24 cellular contexts compared by ENCODE assay signal in the genomic region with DNA sequence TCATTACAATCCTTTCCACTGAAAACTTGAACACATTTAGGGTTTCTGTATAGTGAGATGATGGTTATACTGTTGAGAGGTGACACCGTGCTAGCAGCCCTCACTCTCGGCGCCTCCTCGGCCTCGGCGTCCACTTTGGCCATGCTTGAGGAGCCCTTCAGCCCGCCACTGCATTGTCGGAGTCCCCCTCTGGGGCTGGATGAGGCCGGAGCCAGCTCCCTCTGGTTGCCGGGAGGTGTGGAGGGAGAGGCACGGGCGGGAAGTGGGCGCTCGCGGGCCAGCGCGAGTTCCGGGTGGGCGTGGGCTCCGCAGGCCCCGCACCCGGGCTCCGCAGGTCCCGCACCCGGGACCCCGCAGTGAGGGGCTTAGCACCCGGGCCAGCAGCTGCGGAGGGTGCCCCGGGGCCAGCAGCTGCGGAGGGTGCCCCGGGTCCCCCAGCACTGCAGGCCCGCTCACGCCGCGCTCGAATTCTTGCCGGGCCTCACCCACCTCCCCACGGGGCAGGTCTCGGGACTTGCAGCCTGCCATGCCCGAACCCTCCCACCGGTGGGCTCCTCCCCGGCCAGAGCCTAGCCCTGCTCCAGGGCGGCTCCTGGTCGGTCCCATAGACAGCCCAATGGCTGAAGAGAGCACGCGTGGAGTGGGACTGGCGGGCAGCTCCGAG.
DNase-seq lines count a peak whose midpoint lies in the region; ATAC-seq, FAIRE-seq and TF ChIP-seq lines count a peak whose summit lies in the region.
"Had no signal": no experiment of that assay in that cellular context is flagged by ENCODE, and none has a peak within 500 bp of the region (broad histone marks: within the 10 kb centered on the region; RNA-seq: fewer than 3 reads in every experiment).

No MANE protein-coding gene starts in this region.

- H3K18ac ChIP-seq in H9 (ENCODE audit: insufficient read length, low read depth, low read length), result no peak overlapping the region

- H3K9me3 Mint-ChIP-seq in H9, result peaks cover 4 to 10% of the 10 kb centered on the region in 2 experiments; a peak in 4 of 5 replicates
- H3K9me3 Mint-ChIP-seq: CD4-positive, alpha-beta T cell had no signal

- H2AFZ ChIP-seq in H9 (ENCODE audit: low read length), result no peak overlapping the region
- H2AFZ ChIP-seq: GM23338 had no signal

- H3K14ac ChIP-seq in H9 (ENCODE audit: insufficient read depth, low read length), result no peak overlapping the region

- H4K8ac ChIP-seq in H9 (replicated peaks; ENCODE audit: insufficient read length, low read depth, low read length), result no peak overlapping the region

- H3K27me3 ChIP-seq in BLaER1 (no peaks in the 10 kb centered on the region), H9 (ENCODE audit: insufficient read depth, low read length) (no peaks in the 10 kb centered on the region), brain microvascular endothelial cell (replicated peaks) (no peaks in the 10 kb centered on the region)
- H3K27me3 ChIP-seq: BE2C had no signal

- no peak overlapping the region for H2BK5ac ChIP-seq in H9 (ENCODE audit: insufficient read length, low read length)

- H3K23me2 ChIP-seq in H9 (ENCODE audit: insufficient read length, low read depth, low read length, poor library complexity, severe bottlenecking), result no peaks in the 10 kb centered on the region

- H3T11ph ChIP-seq in H9 (ENCODE audit: low read length), result no peak overlapping the region

- intact Hi-C loops in kidney (cut with DNase I), result no loop called here

- no peak overlapping the region for H2AK5ac ChIP-seq in H9 (ENCODE audit: insufficient read length, low read length)

- H3K4me3 ChIP-seq in BLaER1 (0 out of 2 replicates have a peak overlapping the region, but pooled peaks have one; percentile 16), kidney (ENCODE audit: low read length in 2 of 2) (no peak overlapping the region), brain microvascular endothelial cell (ENCODE audit: low read depth, low read length) (no peak overlapping the region)
- H3K4me3 ChIP-seq: GM23338 had no signal

- H3K27ac ChIP-seq in BLaER1 (no peak overlapping the region), H9 (ENCODE audit: insufficient read length, low read depth, low read length) (no peak overlapping the region), kidney (ENCODE audit: low read depth in 2 of 2, low read length in 2 of 2) (no peak overlapping the region), brain microvascular endothelial cell (no peak overlapping the region)
- H3K27ac ChIP-seq: C4-2B had no signal

- no peak overlapping the region for H4K5ac ChIP-seq in H9 (ENCODE audit: insufficient read length, low read depth, low read length)

- H3K56ac ChIP-seq in H9 (ENCODE audit: insufficient read length, low read depth, low read length), result no peak overlapping the region

- H2BK120ac ChIP-seq in H9 (ENCODE audit: low read depth, low read length, poor library complexity, severe bottlenecking), result no peak overlapping the region

- no peak overlapping the region for H3K23ac ChIP-seq in H9 (ENCODE audit: insufficient read length, low read depth, low read length)

- no peak overlapping the region for H3K27ac Mint-ChIP-seq in H9
- H3K27ac Mint-ChIP-seq: CD4-positive, alpha-beta T cell; GM23338; IgD-negative memory B cell had no signal

- H3K4me2 ChIP-seq in BLaER1, result no peak overlapping the region
- no peak overlapping the region for H3K4me2 ChIP-seq in H9 (ENCODE audit: insufficient read depth, insufficient read length, low read length)
- H3K4me2 ChIP-seq: GM23338 had no signal

- peak overlapping the region; percentile 93; the same call in 1 of the 2 replicates for H2BK15ac ChIP-seq in H9 (ENCODE audit: low read depth, low read length)

- H3K4ac ChIP-seq in H9 (ENCODE audit: low read depth, low read length), result no peak overlapping the region

- H3K79me2 ChIP-seq in H9 (ENCODE audit: insufficient read depth, low read length), result no peaks in the 10 kb centered on the region

- TF ChIP-seq CTCF in H9 (conservative IDR thresholded peaks at IDR 0.05), result no peak
- TF ChIP-seq CTCF in kidney (IDR thresholded peaks at IDR 0.05; ENCODE audit: borderline replicate concordance, extremely low read depth, insufficient read depth), result no peak
- TF ChIP-seq CTCF in omental fat pad (IDR thresholded peaks at IDR 0.05), result no peak
- no peak for TF ChIP-seq CTCF in brain microvascular endothelial cell (IDR thresholded peaks at IDR 0.05; ENCODE audit: low read depth, low read length, missing control alignments)

- H3K36me3 ChIP-seq in BLaER1 (no peaks in the 10 kb centered on the region), kidney (ENCODE audit: control insufficient read depth in 1 of 2, insufficient read depth in 2 of 2, low read length in 2 of 2) (no peaks in the 10 kb centered on the region), brain microvascular endothelial cell (replicated peaks) (no peaks in the 10 kb centered on the region)
- H3K36me3 ChIP-seq: BE2C had no signal

- no peak overlapping the region for H3K9ac ChIP-seq in BLaER1
- H3K9ac ChIP-seq in H9 (ENCODE audit: extremely low read depth, insufficient read length, low read length), result no peak overlapping the region
- no peak overlapping the region for H3K9ac ChIP-seq in kidney (ENCODE audit: low read length in 2 of 2)

- DNase-seq in H9 (no peak), kidney (peak; percentile 61), omental fat pad (ENCODE audit: low spot score) (no peak), T-helper 2 cell (no peak), brain microvascular endothelial cell (no peak)
- DNase-seq: ACHN; BE2C; CD4-positive, alpha-beta T cell; DMS153; DMS79; GDM1; H7; KBM-7 had no signal

- H2BK20ac ChIP-seq in H9 (ENCODE audit: low read depth, low read length, poor library complexity, severe bottlenecking), result no peak overlapping the region

- H3K27me3 Mint-ChIP-seq in H9 (ENCODE audit: low read depth), result no peaks in the 10 kb centered on the region
- H3K27me3 Mint-ChIP-seq: CD4-positive, alpha-beta T cell; IgD-negative memory B cell had no signal

- H3K9me3 ChIP-seq in BLaER1 (peaks cover 30% of the 10 kb centered on the region), H9 (ENCODE audit: control insufficient read depth, low read depth, low read length) (no peaks in the 10 kb centered on the region), kidney (ENCODE audit: control insufficient read depth in 1 of 2, low read length in 2 of 2) (no peaks in the 10 kb centered on the region)
- H3K9me3 ChIP-seq: BE2C had no signal

- no peak overlapping the region for H2BK12ac ChIP-seq in H9 (ENCODE audit: insufficient read length, low read depth, low read length)

- FAIRE-seq in kidney (lab: Jason Lieb, UNC), result no peak
- FAIRE-seq: A204.1, GM12892, GM18507, HepG2, HTR-8/SVneo had no signal

- H3K36me3 Mint-ChIP-seq in H9 (ENCODE audit: insufficient read depth in 1 of 3, low read depth in 3 of 3), result peaks cover 7 to 14% (median 14%) of the 10 kb centered on the region in 3 experiments

- ATAC-seq in omental fat pad (ENCODE audit: low FRiP score) (peak; percentile 30), HG02981 (IDR thresholded peaks at IDR 0.05; ENCODE audit: unreplicated experiment) (no peak), HG02973 (IDR thresholded peaks at IDR 0.05; ENCODE audit: unreplicated experiment) (no peak)
- ATAC-seq: GM23338, HepG2 had no signal

- WGBS in H9 (ENCODE audit: extremely low coverage, insufficient read length, low lambda C conversion rate), result no CpG with 5 or more reads among the region's 48 CpGs

- no peak overlapping the region for H3K4me3 Mint-ChIP-seq in H9
- H3K4me3 Mint-ChIP-seq: CD4-positive, alpha-beta T cell; GM23338 had no signal

- peaks cover 20% of the 10 kb centered on the region for H3K4me1 ChIP-seq in BLaER1
- peaks cover 9% of the 10 kb centered on the region; the same call in 1 of the 2 replicates for H3K4me1 ChIP-seq in H9 (ENCODE audit: insufficient read depth, low read length)
- peaks cover 9 to 10% of the 10 kb centered on the region in 2 donors for H3K4me1 ChIP-seq in kidney (ENCODE audit: control insufficient read depth in 1 of 2, insufficient read depth in 1 of 2, low read depth in 1 of 2, low read length in 2 of 2)

- no peaks in the 10 kb centered on the region for H3K79me1 ChIP-seq in H9 (ENCODE audit: insufficient read depth, low read depth, low read length, poor library complexity, severe bottlenecking)

- in situ Hi-C loops in brain microvascular endothelial cell (cut with HindIII; ENCODE audit: low pct_ligation_motif_present, low sequenced_read_pairs), result no loop called here

- H4K91ac ChIP-seq in H9 (ENCODE audit: insufficient read length, low read depth, low read length), result no peak overlapping the region

- H4K20me1 ChIP-seq in BLaER1, result no peaks in the 10 kb centered on the region
- no peaks in the 10 kb centered on the region for H4K20me1 ChIP-seq in H9 (ENCODE audit: control insufficient read depth, insufficient read depth, insufficient read length)

- H3K4me1 Mint-ChIP-seq in H9, result peaks cover 34% of the 10 kb centered on the region in 2 experiments
